8 cellular contexts compared by ENCODE assay signal in the genomic region with DNA sequence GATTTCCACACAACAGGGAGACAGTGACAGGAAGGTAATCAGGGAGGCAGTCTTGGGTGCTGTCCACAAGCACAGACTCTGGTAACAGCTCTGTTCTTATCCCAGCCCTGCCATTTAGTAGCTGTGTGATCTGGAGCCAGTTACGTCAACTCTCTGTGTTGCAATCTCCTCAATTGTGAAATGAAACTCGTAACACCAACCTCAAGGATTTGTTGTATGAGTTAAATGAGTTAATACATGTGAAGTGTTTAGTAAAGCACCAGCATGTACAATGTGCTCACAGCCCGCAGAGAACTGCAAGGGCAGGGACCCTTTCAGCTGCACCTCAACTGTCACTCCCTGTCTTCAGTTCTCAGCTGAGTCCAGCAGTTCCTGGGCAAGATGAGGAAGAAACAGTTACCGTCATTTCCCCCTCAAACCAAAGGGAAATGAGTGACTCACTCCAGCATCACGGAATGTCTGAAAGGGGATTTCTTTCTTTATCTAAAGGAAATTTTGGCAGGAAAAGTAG. TPM values are rescaled to one million over a fixed set of nuclear protein-coding genes. Genes with fewer than 3 reads are reported as not detected.
DNase-seq lines count a peak whose midpoint lies in the region; ATAC-seq, FAIRE-seq and TF ChIP-seq lines count a peak whose summit lies in the region.

No MANE protein-coding gene starts in this region.

- peak; percentile 96 for ATAC-seq in gastroesophageal sphincter

- H3K9me3 ChIP-seq in SK-N-MC (ENCODE audit: low read depth, low read length) (no peaks in the 10 kb centered on the region), gastroesophageal sphincter (no peaks in the 10 kb centered on the region), small intestine (ENCODE audit: control insufficient read depth, low read depth) (no peaks in the 10 kb centered on the region)

- DNase-seq in NCI-H1105 treated with DMSO at 0.1 percent for 48 hours (lab: John Stamatoyannopoulos, UW) (peak; percentile 20), NCI-H1105 (lab: John Stamatoyannopoulos, UW) (no peak), SK-N-MC (ENCODE audit: low read depth, low spot score) (peak; percentile 48), small intestine (peak; percentile 2), G401 (ENCODE audit: low spot score) (no peak), OCI-M2 (lab: John Stamatoyannopoulos, UW; ENCODE audit: unreplicated experiment) (no peak)
- no peak for DNase-seq in central memory CD4-positive, alpha-beta T cell

- no peak overlapping the region for H3K4me3 ChIP-seq in SK-N-MC
- H3K4me3 ChIP-seq in gastroesophageal sphincter, result no peak overlapping the region
- no peak overlapping the region for H3K4me3 ChIP-seq in small intestine (ENCODE audit: low read depth in 1 of 2, low read length in 2 of 2)

- TF ChIP-seq EP300 in gastroesophageal sphincter (IDR thresholded peaks at IDR 0.05), result no peak

- no peak for FAIRE-seq in small intestine (lab: Jason Lieb, UNC)

- H3K9ac ChIP-seq in SK-N-MC (ENCODE audit: insufficient read length), result no peak overlapping the region

- H3K4me1 ChIP-seq in gastroesophageal sphincter, result no peaks in the 10 kb centered on the region
- no peaks in the 10 kb centered on the region for H3K4me1 ChIP-seq in small intestine (ENCODE audit: control insufficient read depth in 2 of 2, insufficient read depth in 1 of 2, low read depth in 1 of 2, low read length in 1 of 2)

- WGBS in gastroesophageal sphincter (ENCODE audit: low coverage in 1 of 2), 2 donors, result 28 to 43% methylated on average over 3 to 5 of the region's 5 CpGs
- 54 to 64% (median 61%) methylated on average over 5 of the region's 5 CpGs for WGBS in small intestine, 3 donors

- no peak for TF ChIP-seq CTCF in gastroesophageal sphincter (IDR thresholded peaks at IDR 0.05)

- TF ChIP-seq POLR2A in gastroesophageal sphincter (IDR thresholded peaks at IDR 0.05), result no peak

- H3K27ac ChIP-seq in SK-N-MC (no peak overlapping the region), gastroesophageal sphincter (peak overlapping the region in 2 of 4 donors; percentile 64 to 66), small intestine (ENCODE audit: low read depth in 1 of 2, low read length in 1 of 2) (peak overlapping the region in 1 of 2 donors; percentile 71)

- H3K27me3 ChIP-seq in gastroesophageal sphincter (no peaks in the 10 kb centered on the region), small intestine (ENCODE audit: control insufficient read depth in 2 of 2, insufficient read depth in 2 of 2, low read length in 2 of 2) (no peaks in the 10 kb centered on the region)

- in situ Hi-C loops in G401 (cut with HindIII; ENCODE audit: low sequenced_read_pairs), result no loop called here

- H3K36me3 ChIP-seq in SK-N-MC (ENCODE audit: insufficient read depth, low read length) (no peaks in the 10 kb centered on the region), gastroesophageal sphincter (no peaks in the 10 kb centered on the region), small intestine (ENCODE audit: control insufficient read depth in 2 of 2, insufficient read depth in 2 of 2, low read length in 2 of 2) (no peaks in the 10 kb centered on the region)

RNA-seq across cellular contexts. Expression of a gene that starts 39.8 kb away (rescaled TPM):
- 10 to 100 TPM in 1 of 4 donors, 1 to 10 TPM in 3; 7.0 to 11.5 (median 9.3) TPM for total RNA-seq in gastroesophageal sphincter
- 10 to 100 TPM in 2 of 3 donors, 1 to 10 TPM in 1; 4.9 to 15.9 (median 11.2) TPM for polyA plus RNA-seq in small intestine
- 0.06 and 0.71 TPM in 2 replicates for total RNA-seq in G401 (2014; rRNA removed; shearing (Covaris generic))

Comparison
In these comparisons a context has a peak if more than half of its experiments do, and no peak if none do; other contexts are left out.
1. DNase-seq: peak in NCI-H1105 treated with DMSO at 0.1 percent for 48 hours (single experiment), SK-N-MC (single experiment) and small intestine (single experiment); none in NCI-H1105 (single experiment), central memory CD4-positive, alpha-beta T cell (single experiment), G401 (single experiment) and OCI-M2 (single experiment).